In genomic region chr11:67607507-67607906, GRCh38 we compare ENCODE assay signal across 9 cellular contexts. TPM values are rescaled to one million over a fixed set of nuclear protein-coding genes. Genes with fewer than 3 reads are reported as not detected.
DNase-seq lines count a peak whose midpoint lies in the region; ATAC-seq and TF ChIP-seq lines count a peak whose summit lies in the region.
"Had no signal": no experiment of that assay in that cellular context is flagged by ENCODE, and none has a peak within 500 bp of the region (broad histone marks: within the 10 kb centered on the region; RNA-seq: fewer than 3 reads in every experiment).

No MANE protein-coding gene starts in this region.

- H3K4me3 Mint-ChIP-seq in T-helper 17 cell: peak overlapping the region; percentile 91

- intact Hi-C loops in sigmoid colon (cut with DNase I): loop anchor here (2.0 kb wide), 1 partner anchor 23 kb away; no protein-coding TSS in a partner anchor

- DNase-seq in GM12865 (ENCODE audit: low read depth): no peak
- no peak for DNase-seq in T-helper 17 cell
- DNase-seq in foreskin keratinocyte: no peak
- no peak for DNase-seq in sigmoid colon

- TF ChIP-seq EP300 in sigmoid colon (IDR thresholded peaks at IDR 0.05): no peak

- H3K4me3 ChIP-seq in GM12865 (ENCODE audit: low read depth, low read length): peak overlapping the region; percentile 87
- peak overlapping the region; percentile 86 to 100 (median 94) for H3K4me3 ChIP-seq in sigmoid colon

- H3K27ac Mint-ChIP-seq in T-helper 17 cell: peak overlapping the region; percentile 80

- peaks cover 17 to 44% (median 28%) of the 10 kb centered on the region in 4 donors for H3K36me3 ChIP-seq in sigmoid colon

- TF ChIP-seq POLR2A in sigmoid colon (IDR thresholded peaks at IDR 0.05): no peak

- WGBS in sigmoid colon, 2 donors: 15 to 48% methylated on average over 9 of the region's 9 CpGs

- no peak for ATAC-seq in T-helper 17 cell
- ATAC-seq in foreskin keratinocyte: no peak
- ATAC-seq in GM21367 (IDR thresholded peaks at IDR 0.05; ENCODE audit: unreplicated experiment): no peak
- ATAC-seq in GM21576 (IDR thresholded peaks at IDR 0.05; ENCODE audit: unreplicated experiment): no peak
- ATAC-seq in HG03159 (IDR thresholded peaks at IDR 0.05; ENCODE audit: unreplicated experiment): no peak
- no peak for ATAC-seq in HG02623 (IDR thresholded peaks at IDR 0.05; ENCODE audit: unreplicated experiment)

- H3K9me3 ChIP-seq in T-helper 17 cell (ENCODE audit: control insufficient read depth, low read length, poor library complexity, severe bottlenecking) (no peaks in the 10 kb centered on the region), sigmoid colon (no peaks in the 10 kb centered on the region)

- peaks cover 12% of the 10 kb centered on the region for H3K27me3 Mint-ChIP-seq in T-helper 17 cell

- TF ChIP-seq CTCF in GM12865 (IDR thresholded peaks at IDR 0.05; ENCODE audit: insufficient read depth, low read depth, low read length, missing control alignments) (no peak), foreskin keratinocyte (conservative IDR thresholded peaks at IDR 0.05) (no peak), sigmoid colon (IDR thresholded peaks at IDR 0.05) (no peak)

- H3K27ac ChIP-seq in foreskin keratinocyte: peak overlapping the region; percentile 76
- peak overlapping the region in 3 of 4 donors; percentile 88 to 94 (median 88) for H3K27ac ChIP-seq in sigmoid colon

- H3K36me3 Mint-ChIP-seq in T-helper 17 cell (ENCODE audit: low read depth): no peaks in the 10 kb centered on the region

- H3K4me1 ChIP-seq in foreskin keratinocyte (no peaks in the 10 kb centered on the region), sigmoid colon (peaks cover 0 to 20% (median 19%) of the 10 kb centered on the region in 4 donors)

- H3K27me3 ChIP-seq in foreskin keratinocyte: peaks cover 2% of the 10 kb centered on the region
- no peaks in the 10 kb centered on the region for H3K27me3 ChIP-seq in sigmoid colon

- peaks cover 17% of the 10 kb centered on the region for H3K4me1 Mint-ChIP-seq in T-helper 17 cell

RNA-seq across cellular contexts. Expression of gene NDUFV1, which starts 0.8 kb away (rescaled TPM):
- total RNA-seq in T-helper 17 cell (100 to 1,000 TPM; 206 to 239 TPM), foreskin keratinocyte (164 and 179 TPM in 2 replicates), sigmoid colon (100 to 1,000 TPM; 152 to 286 (median 203) TPM)
- polyA plus RNA-seq in foreskin keratinocyte (160 and 169 TPM in 2 replicates), sigmoid colon (100 to 1,000 TPM; 169 to 268 (median 254) TPM)

RNA-seq across cellular contexts. Expression of gene NUDT8, which starts 22.2 kb away (rescaled TPM):
- total RNA-seq in T-helper 17 cell (1 to 10 TPM; 1.5 to 3.4 TPM), foreskin keratinocyte (6.3 and 7.2 TPM in 2 replicates), sigmoid colon (10 to 100 TPM in 1 of 4 donors, 1 to 10 TPM in 3; 3.6 to 10.9 (median 7.0) TPM)
- polyA plus RNA-seq in foreskin keratinocyte (11.0 and 11.6 TPM in 2 replicates), sigmoid colon (10 to 100 TPM; 29.6 to 63.1 (median 51.1) TPM)

RNA-seq across cellular contexts. Expression of gene GSTP1, which starts 23.9 kb away (rescaled TPM):
- total RNA-seq in T-helper 17 cell (10 to 100 TPM; 67.8 to 79.7 TPM), foreskin keratinocyte (1,696 and 1,959 TPM in 2 replicates), sigmoid colon (100 to 1,000 TPM; 349 to 702 (median 499) TPM)
- polyA plus RNA-seq in foreskin keratinocyte (2,595 and 2,779 TPM in 2 replicates), sigmoid colon (100 to 1,000 TPM; 451 to 717 (median 599) TPM)

RNA-seq across cellular contexts. Expression of gene TBX10, which starts 32.1 kb away (rescaled TPM):
- total RNA-seq in T-helper 17 cell (not detected), foreskin keratinocyte (not detected in 2 replicates), sigmoid colon (not detected)
- polyA plus RNA-seq in foreskin keratinocyte (not detected in 2 replicates), sigmoid colon (100 to 1,000 TPM in 1 of 3 donors, 10 to 100 TPM in 2; 15.8 to 109 (median 60.6) TPM)
- total RNA-seq: SK-MEL-5 had no signal

RNA-seq across cellular contexts. Expression of gene ACY3, which starts 43.0 kb away (rescaled TPM):
- under 1 TPM in 1 of 2 donors, not detected in 1; 0.37 TPM for total RNA-seq in T-helper 17 cell
- not detected in 2 replicates for total RNA-seq in foreskin keratinocyte
- not detected in 2 replicates for polyA plus RNA-seq in foreskin keratinocyte
- not detected for total RNA-seq in sigmoid colon
- 10 to 100 TPM; 12.4 to 16.6 (median 16.2) TPM for polyA plus RNA-seq in sigmoid colon
- total RNA-seq: SK-MEL-5 had no signal

Comparison
In these comparisons a context has a peak if more than half of its experiments do, and no peak if none do; other contexts are left out.
1. RNA of gene GSTP1, which starts 23.9 kb away (total RNA-seq): 1,696 to 1,959 TPM in foreskin keratinocyte and 349 to 702 TPM in sigmoid colon; 67.8 to 79.7 TPM in T-helper 17 cell; every median in the first group is over 4 times any median in the second.